ENCODE assay signal across 30 cellular contexts in genomic region chr18:74698881-74699280, GRCh38.
"Had no signal": no experiment of that assay in that cellular context is flagged by ENCODE, and none has a peak within 500 bp of the region (broad histone marks: within the 10 kb centered on the region; RNA-seq: fewer than 3 reads in every experiment).

No MANE protein-coding gene starts in this region.

- H3K27ac Mint-ChIP-seq: activated CD4-positive, alpha-beta memory T cell treated with anti-CD3 and anti-CD28 coated beads for 36 hours; activated CD4-positive, alpha-beta T cell treated with anti-CD3 and anti-CD28 coated beads for 36 hours; activated CD4-positive, alpha-beta T cell treated with anti-CD3 and anti-CD28 coated beads, Interleukin-2, amount 10 ng/mL, durations not matched to agents 24 days and 14 days; activated CD8-positive, alpha-beta memory T cell treated with anti-CD3 and anti-CD28 coated beads, Interleukin-2, amount 10 ng/mL, durations not matched to agents 7 days and 5 days; activated CD8-positive, alpha-beta T cell treated with anti-CD3 and anti-CD28 coated beads, Interleukin-2, amount 10 ng/mL, durations not matched to agents 7 days and 5 days; activated naive CD8-positive, alpha-beta T cell; activated T-cell treated with anti-CD3 and anti-CD28 coated beads, Interleukin-2, amount 50 U/mL, for 24 hours; activated T-cell treated with anti-CD3 and anti-CD28 coated beads, Interleukin-2, amount 50 U/mL, for 72 hours; dendritic cell treated with granulocyte-macrophage colony-stimulating factor and Interleukin-4, amounts not matched to agents 40 ng/mL and 50 ng/mL, for 4 days; T-cell; T-helper 1 cell treated with Interleukin-12 subunit alpha and Interleukin-12 subunit beta and Interleukin-4 antibody, amounts not matched to agents 30 μg/mL and 1 μg/mL, for 36 hours had no signal

- H3K4me3 ChIP-seq: coronary artery, dorsolateral prefrontal cortex, esophagus muscularis mucosa, gastroesophageal sphincter had no signal

- H3K9me3 Mint-ChIP-seq: activated CD4-positive, alpha-beta memory T cell treated with anti-CD3 and anti-CD28 coated beads for 36 hours; activated CD4-positive, alpha-beta T cell treated with anti-CD3 and anti-CD28 coated beads, Interleukin-2, amount 10 ng/mL, durations not matched to agents 24 days and 14 days; activated T-cell treated with anti-CD3 and anti-CD28 coated beads, Interleukin-2, amount 50 U/mL, for 24 hours; activated T-cell treated with anti-CD3 and anti-CD28 coated beads, Interleukin-2, amount 50 U/mL, for 72 hours; central memory CD8-positive, alpha-beta T cell; dendritic cell treated with granulocyte-macrophage colony-stimulating factor and Interleukin-4, amounts not matched to agents 40 ng/mL and 50 ng/mL, for 4 days; T-cell; T-helper 1 cell treated with Interleukin-12 subunit alpha and Interleukin-12 subunit beta and Interleukin-4 antibody, amounts not matched to agents 30 μg/mL and 1 μg/mL, for 36 hours had no signal

- H3K4me1 ChIP-seq: esophagus muscularis mucosa, gastroesophageal sphincter had no signal

- H3K36me3 ChIP-seq: brain microvascular endothelial cell had no signal

- H3K27me3 Mint-ChIP-seq: activated CD4-positive, alpha-beta memory T cell treated with anti-CD3 and anti-CD28 coated beads for 36 hours; activated CD4-positive, alpha-beta T cell treated with anti-CD3 and anti-CD28 coated beads for 36 hours; activated CD4-positive, alpha-beta T cell treated with anti-CD3 and anti-CD28 coated beads, Interleukin-2, amount 10 ng/mL, durations not matched to agents 24 days and 14 days; activated CD8-positive, alpha-beta memory T cell treated with anti-CD3 and anti-CD28 coated beads, Interleukin-2, amount 10 ng/mL, durations not matched to agents 7 days and 5 days; activated naive CD8-positive, alpha-beta T cell; activated T-cell treated with anti-CD3 and anti-CD28 coated beads, Interleukin-2, amount 50 U/mL, for 24 hours; central memory CD8-positive, alpha-beta T cell; dendritic cell treated with granulocyte-macrophage colony-stimulating factor and Interleukin-4, amounts not matched to agents 40 ng/mL and 50 ng/mL, for 4 days; T-cell had no signal

- H3K4me1 Mint-ChIP-seq: activated CD4-positive, alpha-beta T cell treated with anti-CD3 and anti-CD28 coated beads for 36 hours; activated CD4-positive, alpha-beta T cell treated with anti-CD3 and anti-CD28 coated beads, Interleukin-2, amount 10 ng/mL, durations not matched to agents 24 days and 14 days had no signal

- DNase-seq: activated CD4-positive, alpha-beta memory T cell treated with anti-CD3 and anti-CD28 coated beads for 36 hours; activated CD4-positive, alpha-beta T cell treated with anti-CD3 and anti-CD28 coated beads for 36 hours; activated CD4-positive, alpha-beta T cell treated with anti-CD3 and anti-CD28 coated beads, Interleukin-2, amount 10 ng/mL, durations not matched to agents 24 days and 14 days; activated CD4-positive, CD25-positive, alpha-beta regulatory T cell; activated CD4-positive, CD25-positive, alpha-beta regulatory T cell treated with anti-CD3 and anti-CD28 coated beads, Interleukin-2, amount 50 U/mL, for 72 hours; activated CD8-positive, alpha-beta memory T cell treated with anti-CD3 and anti-CD28 coated beads, Interleukin-2, amount 10 ng/mL, durations not matched to agents 7 days and 5 days; activated CD8-positive, alpha-beta memory T cell treated with anti-CD3 and anti-CD28 coated beads, Interleukin-2, amount 50 U/mL, for 4 hours; activated CD8-positive, alpha-beta T cell treated with anti-CD3 and anti-CD28 coated beads, Interleukin-2, amount 10 ng/mL, durations not matched to agents 7 days and 5 days; activated effector memory CD4-positive, alpha-beta T cell treated with Interleukin-2 at 50 U/mL for 16 hours; activated gamma-delta T cell treated with Interleukin-2 at 50 U/mL for 16 hours; activated naive CD4-positive, alpha-beta T cell treated with anti-CD3 and anti-CD28 coated beads, Interleukin-2, amount 50 U/mL, for 16 hours; activated naive CD4-positive, alpha-beta T cell treated with Interleukin-2 at 50 U/mL for 16 hours; activated T-cell treated with anti-CD3 and anti-CD28 coated beads, Interleukin-2, amount 50 U/mL, for 24 hours; activated T-cell treated with anti-CD3 and anti-CD28 coated beads, Interleukin-2, amount 50 U/mL, for 72 hours; amniotic stem cell; anterior cingulate cortex; brain microvascular endothelial cell; dorsolateral prefrontal cortex; effector memory CD4-positive, alpha-beta T cell; erythroblast; foreskin melanocyte; T-cell; T1000 had no signal

- H3K27ac ChIP-seq: brain microvascular endothelial cell, coronary artery, dorsolateral prefrontal cortex, esophagus muscularis mucosa, gastroesophageal sphincter had no signal

- H3K27me3 ChIP-seq: brain microvascular endothelial cell, dorsolateral prefrontal cortex, esophagus muscularis mucosa, gastroesophageal sphincter had no signal

- H3K9me3 ChIP-seq: esophagus muscularis mucosa, gastroesophageal sphincter had no signal

- H3K4me3 Mint-ChIP-seq: activated CD4-positive, alpha-beta memory T cell treated with anti-CD3 and anti-CD28 coated beads for 36 hours; activated CD4-positive, alpha-beta T cell treated with anti-CD3 and anti-CD28 coated beads for 36 hours; activated CD4-positive, alpha-beta T cell treated with anti-CD3 and anti-CD28 coated beads, Interleukin-2, amount 10 ng/mL, durations not matched to agents 24 days and 14 days; activated CD8-positive, alpha-beta memory T cell treated with anti-CD3 and anti-CD28 coated beads, Interleukin-2, amount 10 ng/mL, durations not matched to agents 7 days and 5 days; activated CD8-positive, alpha-beta T cell treated with anti-CD3 and anti-CD28 coated beads, Interleukin-2, amount 10 ng/mL, durations not matched to agents 7 days and 5 days; activated naive CD8-positive, alpha-beta T cell; activated T-cell treated with anti-CD3 and anti-CD28 coated beads, Interleukin-2, amount 50 U/mL, for 24 hours; activated T-cell treated with anti-CD3 and anti-CD28 coated beads, Interleukin-2, amount 50 U/mL, for 72 hours; central memory CD8-positive, alpha-beta T cell; dendritic cell treated with granulocyte-macrophage colony-stimulating factor and Interleukin-4, amounts not matched to agents 40 ng/mL and 50 ng/mL, for 4 days; T-cell; T-helper 1 cell treated with Interleukin-12 subunit alpha and Interleukin-12 subunit beta and Interleukin-4 antibody, amounts not matched to agents 30 μg/mL and 1 μg/mL, for 36 hours had no signal

- ATAC-seq: activated CD4-positive, alpha-beta T cell treated with anti-CD3 and anti-CD28 coated beads for 36 hours; activated CD8-positive, alpha-beta memory T cell treated with anti-CD3 and anti-CD28 coated beads, Interleukin-2, amount 10 ng/mL, durations not matched to agents 7 days and 5 days; activated CD8-positive, alpha-beta T cell treated with anti-CD3 and anti-CD28 coated beads, Interleukin-2, amount 10 ng/mL, durations not matched to agents 7 days and 5 days; activated T-cell treated with anti-CD3 and anti-CD28 coated beads, Interleukin-2, amount 50 U/mL, for 72 hours; gastroesophageal sphincter; T-cell had no signal
